ENCODE assay signal across 8 cellular contexts in the genomic region with DNA sequence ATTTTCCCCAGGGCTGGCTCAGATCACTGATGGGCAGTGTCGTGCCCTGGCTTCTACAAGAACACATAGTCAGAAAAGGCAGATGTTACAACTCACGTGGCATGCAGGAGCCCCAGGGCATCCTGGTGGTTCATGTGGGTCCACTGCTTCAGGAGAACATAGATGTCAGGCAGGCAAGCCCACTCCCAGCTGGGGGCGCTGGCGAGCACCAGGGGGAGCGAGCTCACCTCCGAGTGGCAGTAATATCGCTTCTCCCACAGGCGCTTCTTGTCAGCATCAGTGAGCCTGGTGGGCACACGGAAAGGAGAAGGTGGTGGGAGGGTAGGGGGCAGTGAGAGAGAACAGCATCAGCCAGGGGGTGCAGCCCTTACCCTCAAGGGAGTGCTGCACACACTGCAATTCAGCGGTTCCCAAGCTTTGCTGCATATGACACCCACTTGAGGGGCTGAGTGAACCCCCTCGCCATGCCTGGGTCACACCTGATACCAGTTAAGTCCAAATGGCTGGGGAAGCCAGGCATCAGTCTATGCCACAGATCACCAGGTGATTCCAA. TPM values are rescaled to one million over a fixed set of nuclear protein-coding genes. Genes with fewer than 3 reads are reported as not detected.
A peak's percentile ranks its signal among the peaks of the same experiment; 100 is the strongest.
DNase-seq lines count a peak whose midpoint lies in the region; ATAC-seq, FAIRE-seq and TF ChIP-seq lines count a peak whose summit lies in the region.

No MANE protein-coding gene starts in this region.

- RAD21 ChIA-PET in GM12878 (lab: Charles Lee; ENCODE audit: unreplicated experiment): interaction anchor here (0.7 to 13.8 kb wide), 20 partner anchors 8 to 361 kb away, joined by 3 to 441 read pairs (median 8); partner anchors contain the start of genes MDM4 and PIK3C2B

- no peak for FAIRE-seq in GM12878 (lab: Jason Lieb, UNC)
- FAIRE-seq in GM19239 (lab: Jason Lieb, UNC): no peak

- POLR2A ChIA-PET in SK-N-SH (lab: Yijun Ruan, JAX): interaction anchor here (1.6 kb wide), 1 partner anchor 48 kb away, joined by 3 read pairs; no protein-coding TSS in a partner anchor
- POLR2A ChIA-PET in GM12878 (lab: Charles Lee): interaction anchor here (0.7 to 4.9 kb wide), 8 partner anchors 11 to 60 kb away, joined by 3 to 54 read pairs (median 6); partner anchors contain the start of gene PIK3C2B
- POLR2A ChIA-PET in naive thymus-derived CD4-positive, alpha-beta T cell (lab: Charles Lee): interaction anchor here (0.8 to 2.5 kb wide), 7 partner anchors 32 to 63 kb away, joined by 3 to 21 read pairs (median 4); partner anchors contain the start of gene PIK3C2B

- CTCF ChIA-PET in SK-N-SH (lab: Yijun Ruan, JAX) (interaction anchor here (0.9 to 35.1 kb wide), 20 partner anchors 12 to 362 kb away, joined by 3 to 1005 read pairs (median 6); partner anchors contain the start of gene PIK3C2B), GM12878 (lab: Yijun Ruan, JAX) (interaction anchor here (0.6 to 51.8 kb wide), 26 partner anchors 9 to 783 kb away, joined by 3 to 2021 read pairs (median 6); partner anchors contain the start of genes MDM4 and PIK3C2B)
- CTCF ChIA-PET in naive thymus-derived CD4-positive, alpha-beta T cell (lab: Charles Lee): interaction anchor here (0.7 to 22.5 kb wide), 11 partner anchors 15 to 1560 kb away, joined by 3 to 434 read pairs (median 7); partner anchors contain the start of genes MDM4 and PIK3C2B

- H3K4me3 Mint-ChIP-seq in naive thymus-derived CD4-positive, alpha-beta T cell: no peak overlapping the region

- H3K36me3 Mint-ChIP-seq in naive thymus-derived CD4-positive, alpha-beta T cell: peaks cover 4 to 57% (median 22%) of the 10 kb centered on the region in 5 donors

- H2AFZ ChIP-seq in SK-N-SH (ENCODE audit: low read depth) (no peak overlapping the region), GM12878 (ENCODE audit: control insufficient read depth, low read depth, low read length) (no peak overlapping the region)

- TF ChIP-seq CTCF in SK-N-SH (IDR thresholded peaks at IDR 0.05) (peak; percentile 38), GM12878 (IDR thresholded peaks at IDR 0.05 in 2 of 3, conservative IDR thresholded peaks at IDR 0.05 in 1 of 3; ENCODE audit: control insufficient read depth in 2 of 3, extremely low read depth in 1 of 3, insufficient read depth in 1 of 3, low read depth in 3 of 3, low read length in 3 of 3) (peak; percentile 59 to 77 (median 61))

- no peaks in the 10 kb centered on the region for H3K9me2 ChIP-seq in SK-N-SH

- no peaks in the 10 kb centered on the region for H3K9me3 Mint-ChIP-seq in naive thymus-derived CD4-positive, alpha-beta T cell

- H3K4me1 ChIP-seq in SK-N-SH (ENCODE audit: control insufficient read depth in 1 of 2, insufficient read depth in 2 of 2, low read depth in 1 of 2, low read length in 1 of 2): no peaks in the 10 kb centered on the region; a peak in 1 of 4 replicates
- peaks cover 3% of the 10 kb centered on the region for H3K4me1 ChIP-seq in GM12878 (ENCODE audit: control insufficient read depth, insufficient read depth, low read length)
- peaks cover 0 to 8% of the 10 kb centered on the region in 2 donors for H3K4me1 ChIP-seq in naive thymus-derived CD4-positive, alpha-beta T cell (ENCODE audit: control insufficient read depth in 2 of 2, insufficient read depth in 2 of 2, low read length in 2 of 2)

- H3K27ac Mint-ChIP-seq in naive thymus-derived CD4-positive, alpha-beta T cell: peak overlapping the region in 4 of 9 donors; percentile 65 to 91 (median 70)

- H3K9me3 ChIP-seq in SK-N-SH (no peaks in the 10 kb centered on the region), GM12878 (replicated peaks; ENCODE audit: control insufficient read depth, insufficient read depth, low read length) (no peaks in the 10 kb centered on the region)
- H3K9me3 ChIP-seq in naive thymus-derived CD4-positive, alpha-beta T cell (ENCODE audit: control insufficient read depth in 2 of 3, low read length in 3 of 3): no peaks in the 10 kb centered on the region

- H3F3A ChIP-seq in SK-N-SH (replicated peaks; ENCODE audit: insufficient read depth): no peaks in the 10 kb centered on the region

- H3K27ac ChIP-seq in SK-N-SH (ENCODE audit: low read depth in 2 of 2, low read length in 1 of 2) (no peak overlapping the region), GM12878 (ENCODE audit: control insufficient read depth, insufficient read depth) (no peak overlapping the region)
- H3K27ac ChIP-seq in naive thymus-derived CD4-positive, alpha-beta T cell (ENCODE audit: low read depth, low read length): no peak overlapping the region

- H3K4me1 Mint-ChIP-seq in naive thymus-derived CD4-positive, alpha-beta T cell: peaks cover 3 to 28% (median 9%) of the 10 kb centered on the region in 7 donors

- 75% methylated on average over 5 of the region's 11 CpGs for WGBS in SK-N-SH (ENCODE audit: low lambda C conversion rate)
- WGBS in GM12878 (ENCODE audit: insufficient coverage, insufficient replicate concordance, low lambda C conversion rate, missing lambda C conversion rate): 22% methylated on average over 10 of the region's 11 CpGs

- peak; percentile 18; the same call in 1 of the 2 replicates for TF ChIP-seq RAD21 in SK-N-SH (IDR thresholded peaks at IDR 0.05; ENCODE audit: low read length)
- TF ChIP-seq RAD21 in GM12878 (IDR thresholded peaks at IDR 0.05; ENCODE audit: insufficient read depth, low read depth, low read length): peak; percentile 47

- no peaks in the 10 kb centered on the region for H3K27me3 Mint-ChIP-seq in naive thymus-derived CD4-positive, alpha-beta T cell

- H4K20me1 ChIP-seq in SK-N-SH (ENCODE audit: insufficient read depth) (no peaks in the 10 kb centered on the region), GM12878 (ENCODE audit: control insufficient read depth, insufficient read depth) (no peaks in the 10 kb centered on the region)

- H3K4me2 ChIP-seq in SK-N-SH (no peak overlapping the region), GM12878 (ENCODE audit: control insufficient read depth, insufficient read depth) (no peak overlapping the region)

- H3K4me3 ChIP-seq in SK-N-SH (ENCODE audit: low read depth in 2 of 2, low read length in 1 of 2) (no peak overlapping the region; a peak in 1 of 4 replicates), GM12878 (no peak overlapping the region)
- no peak overlapping the region for H3K4me3 ChIP-seq in naive thymus-derived CD4-positive, alpha-beta T cell (ENCODE audit: low read length)

- intact Hi-C loops in GM12878 (cut with micrococcal nuclease; ENCODE audit: unreplicated experiment): loop anchor here (1.0 to 10.0 kb wide), 5 partner anchors 21 to 359 kb away; partner anchors contain the start of gene PIK3C2B
- intact Hi-C loops in naive thymus-derived CD4-positive, alpha-beta T cell (cut with micrococcal nuclease): loop anchor here (1.0 to 5.0 kb wide), 6 partner anchors 15 to 361 kb away; partner anchors contain the start of gene PIK3C2B (in 2 of the 2)

- H3K79me2 ChIP-seq in SK-N-SH (ENCODE audit: insufficient read depth) (no peaks in the 10 kb centered on the region), GM12878 (ENCODE audit: control insufficient read depth, insufficient read depth, low read length) (no peaks in the 10 kb centered on the region)

- H3K36me3 ChIP-seq in SK-N-SH (replicated peaks in 1 of 2; ENCODE audit: control insufficient read depth in 1 of 2, insufficient read depth in 2 of 2, low read length in 1 of 2): peaks cover 0 to 24% of the 10 kb centered on the region in 2 experiments
- peaks cover 26 to 32% of the 10 kb centered on the region in 2 experiments; a peak in 3 of 4 replicates for H3K36me3 ChIP-seq in GM12878 (ENCODE audit: control insufficient read depth in 2 of 2, insufficient read depth in 2 of 2, low read length in 1 of 2)
- peaks cover 6 to 90% (median 33%) of the 10 kb centered on the region in 3 experiments for H3K36me3 ChIP-seq in naive thymus-derived CD4-positive, alpha-beta T cell (ENCODE audit: control insufficient read depth in 2 of 3, insufficient read depth in 3 of 3, low read length in 3 of 3)

- in situ Hi-C loops in GM12878 (cut with MboI): loop anchor here (5.0 kb wide), 1 partner anchor 56 kb away; no protein-coding TSS in a partner anchor

- no TSS peak for BruUV-seq in GM12878 (replicated peaks; lab: Mats Ljungman, UMichigan)

- TF ChIP-seq EP300 in SK-N-SH (IDR thresholded peaks at IDR 0.05; ENCODE audit: borderline replicate concordance in 1 of 2, low read depth in 1 of 2, low read length in 1 of 2): no peak
- no peak for TF ChIP-seq EP300 in GM12878 (IDR thresholded peaks at IDR 0.05; ENCODE audit: borderline replicate concordance in 1 of 2, control insufficient read depth in 1 of 2, low read depth in 2 of 2, low read length in 2 of 2)

- SMC1A ChIA-PET in GM12878 (lab: Charles Lee; ENCODE audit: uncharacterized antibody, unreplicated experiment): interaction anchor here (1.0 to 33.8 kb wide), 15 partner anchors 8 to 1439 kb away, joined by 3 to 939 read pairs (median 7); partner anchors contain the start of genes PIK3C2B and TMEM183A

- no peak overlapping the region for H3K9ac ChIP-seq in SK-N-SH
- no peak overlapping the region for H3K9ac ChIP-seq in GM12878 (ENCODE audit: control insufficient read depth, insufficient read depth, low read length)

- TF ChIP-seq POLR2A in GM12878 (IDR thresholded peaks at IDR 0.05; ENCODE audit: low read depth, low read length): no peak

- H3K27me3 ChIP-seq in SK-N-SH (ENCODE audit: insufficient read depth) (no peaks in the 10 kb centered on the region), GM12878 (replicated peaks in 1 of 2; ENCODE audit: control insufficient read depth in 2 of 2, insufficient read depth in 2 of 2, low read length in 1 of 2) (no peaks in the 10 kb centered on the region)
- no peaks in the 10 kb centered on the region for H3K27me3 ChIP-seq in naive thymus-derived CD4-positive, alpha-beta T cell (ENCODE audit: control insufficient read depth in 2 of 2, insufficient read depth in 2 of 2, low read length in 2 of 2)

- peak; percentile 14 for ATAC-seq in HG03159 (IDR thresholded peaks at IDR 0.05; ENCODE audit: unreplicated experiment)
- peak; percentile 66 for ATAC-seq in GM12878
- peak; percentile 39 for ATAC-seq in naive thymus-derived CD4-positive, alpha-beta T cell
- ATAC-seq in HG02623 (IDR thresholded peaks at IDR 0.05; ENCODE audit: unreplicated experiment): no peak
- no peak for ATAC-seq in HG02885 (IDR thresholded peaks at IDR 0.05; ENCODE audit: poor library complexity, unreplicated experiment)

- peak; percentile 91 for DNase-seq in ELF-1 (ENCODE audit: low read depth, low spot score)
- DNase-seq in SK-N-SH: peak; percentile 63
- DNase-seq in GM12878 (ENCODE audit: low read depth, low spot score): no peak
- peak in 7 of 9 donors; percentile 17 to 56 (median 34) for DNase-seq in naive thymus-derived CD4-positive, alpha-beta T cell
- no peak for DNase-seq in GM19239 (ENCODE audit: insufficient read length, low spot score)

RNA-seq across cellular contexts. Expression of gene PPP1R15B, which starts 34.3 kb away (rescaled TPM):
- polyA plus RNA-seq in SK-N-SH (2012; rRNA removed): 12.1 and 14.3 TPM in 2 replicates
- polyA plus RNA-seq in SK-N-SH (2012; cell fraction: cytosol; rRNA removed): 13.1 and 13.4 TPM in 2 replicates
- polyA plus RNA-seq in SK-N-SH (2012; cell fraction: nucleus; rRNA removed): 10.3 and 13.2 TPM in 2 replicates
- total RNA-seq in GM12878 (2013; cell fraction: nucleolus; rRNA removed): 43.0 and 45.9 TPM in 2 replicates
- total RNA-seq in GM12878 (2014; rRNA removed): 34.8 TPM in 2 replicates
- 32.7 and 32.9 TPM in 2 replicates for total RNA-seq in GM12878 (2014; rRNA removed; fragmentation: Illumina TruSeq; extraction: Trizol)
- total RNA-seq in GM12878 (2021): 37.7 and 38.1 TPM in 2 replicates
- 12.4 TPM for polyA plus RNA-seq in GM12878 (2011; ENCODE audit: low read depth)
- polyA plus RNA-seq in GM12878 (2011; rRNA removed): 27.2 and 32.6 TPM in 2 replicates
- polyA plus RNA-seq in GM12878 (2011; cell fraction: cytosol; rRNA removed): 20.5 and 25.0 TPM in 2 replicates
- 22.0 and 22.6 TPM in 2 replicates for polyA plus RNA-seq in GM12878 (2011; cell fraction: nucleus; rRNA removed)
- 19.5 and 22.5 TPM in 2 replicates for polyA plus RNA-seq in GM12878 (2012)
- polyA plus RNA-seq in GM12878 (2014; fragmentation: Illumina TruSeq; extraction: Trizol): 33.4 and 38.5 TPM in 2 replicates
- 10 to 100 TPM; 13.9 to 17.1 TPM for polyA plus RNA-seq in GM12878 (2014; fragmentation: Nextera tagmentation; extraction: Ambion mirVana)
- polyA plus RNA-seq in GM12878 (2014; rRNA removed): 24.8 and 25.8 TPM in 2 replicates
- 10 to 100 TPM; 13.9 to 15.4 TPM for polyA plus RNA-seq in GM12878 (2016; fragmentation: Nextera tagmentation; extraction: Ambion mirVana)
- 38.9 and 45.2 TPM in 2 replicates for polyA minus RNA-seq in GM12878 (2011; rRNA and poly(A)+ RNA removed)
- 21.4 and 24.6 TPM in 2 replicates for polyA minus RNA-seq in GM12878 (2011; cell fraction: cytosol; rRNA and poly(A)+ RNA removed)
- 45.8 and 65.4 TPM in 2 replicates for polyA minus RNA-seq in GM12878 (2011; cell fraction: nucleus; rRNA and poly(A)+ RNA removed)
- 100 to 1,000 TPM in 2 of 5 experiments, 10 to 100 TPM in 3; 69.5 to 175 (median 73.0) TPM for total RNA-seq in naive thymus-derived CD4-positive, alpha-beta T cell
- 10 to 100 TPM; 14.1 to 19.3 TPM for polyA plus RNA-seq in naive thymus-derived CD4-positive, alpha-beta T cell

RNA-seq across cellular contexts. Expression of gene PIK3C2B, which starts 48.7 kb away (rescaled TPM):
- polyA plus RNA-seq in SK-N-SH (2012; rRNA removed) (6.5 and 6.6 TPM in 2 replicates), GM12878 (2011; rRNA removed) (15.9 and 33.9 TPM in 2 replicates), GM12878 (2014; fragmentation: Illumina TruSeq; extraction: Trizol) (10.2 and 14.4 TPM in 2 replicates), GM12878 (2014; fragmentation: Nextera tagmentation; extraction: Ambion mirVana) (1 to 10 TPM; 2.2 to 5.0 TPM), GM12878 (2014; rRNA removed) (23.8 and 28.2 TPM in 2 replicates), GM12878 (2016; fragmentation: Nextera tagmentation; extraction: Ambion mirVana) (1 to 10 TPM; 6.0 to 8.2 TPM)
- polyA plus RNA-seq in SK-N-SH (2012; cell fraction: cytosol; rRNA removed): 2.4 and 3.6 TPM in 2 replicates
- 10.2 and 11.2 TPM in 2 replicates for polyA plus RNA-seq in SK-N-SH (2012; cell fraction: nucleus; rRNA removed)
- 98.5 and 110 TPM in 2 replicates for total RNA-seq in GM12878 (2013; cell fraction: nucleolus; rRNA removed)
- total RNA-seq in GM12878 (2014; rRNA removed) (13.9 and 16.3 TPM in 2 replicates), GM12878 (2014; rRNA removed; fragmentation: Illumina TruSeq; extraction: Trizol) (8.5 and 9.2 TPM in 2 replicates), GM12878 (2021) (33.5 and 38.1 TPM in 2 replicates)
- polyA plus RNA-seq in GM12878 (2011; ENCODE audit: low read depth): 8.3 TPM
- 33.1 and 36.7 TPM in 2 replicates for polyA plus RNA-seq in GM12878 (2011; cell fraction: cytosol; rRNA removed)
- polyA plus RNA-seq in GM12878 (2011; cell fraction: nucleus; rRNA removed): 55.9 and 60.7 TPM in 2 replicates
- polyA plus RNA-seq in GM12878 (2012): 10.1 and 10.7 TPM in 2 replicates
- 69.9 and 86.4 TPM in 2 replicates for polyA minus RNA-seq in GM12878 (2011; rRNA and poly(A)+ RNA removed)
- polyA minus RNA-seq in GM12878 (2011; cell fraction: cytosol; rRNA and poly(A)+ RNA removed): 37.2 and 39.0 TPM in 2 replicates
- polyA minus RNA-seq in GM12878 (2011; cell fraction: nucleus; rRNA and poly(A)+ RNA removed): 38.8 and 80.3 TPM in 2 replicates
- 10 to 100 TPM; 26.8 to 41.9 (median 32.5) TPM for total RNA-seq in naive thymus-derived CD4-positive, alpha-beta T cell
- 1 to 10 TPM; 2.7 to 4.2 TPM for polyA plus RNA-seq in naive thymus-derived CD4-positive, alpha-beta T cell

Comparison
In these comparisons a context has a peak if more than half of its experiments do, and no peak if none do; other contexts are left out.
1. DNase-seq: peak in ELF-1 (single experiment), SK-N-SH (single experiment) and naive thymus-derived CD4-positive, alpha-beta T cell (7 of 9); none in GM12878 (single experiment) and GM19239 (single experiment).
2. ATAC-seq: peak in HG03159 (single experiment), GM12878 (single experiment) and naive thymus-derived CD4-positive, alpha-beta T cell (single experiment); none in HG02623 (single experiment) and HG02885 (single experiment).